17 cellular contexts compared by ENCODE assay signal in the genomic region with DNA sequence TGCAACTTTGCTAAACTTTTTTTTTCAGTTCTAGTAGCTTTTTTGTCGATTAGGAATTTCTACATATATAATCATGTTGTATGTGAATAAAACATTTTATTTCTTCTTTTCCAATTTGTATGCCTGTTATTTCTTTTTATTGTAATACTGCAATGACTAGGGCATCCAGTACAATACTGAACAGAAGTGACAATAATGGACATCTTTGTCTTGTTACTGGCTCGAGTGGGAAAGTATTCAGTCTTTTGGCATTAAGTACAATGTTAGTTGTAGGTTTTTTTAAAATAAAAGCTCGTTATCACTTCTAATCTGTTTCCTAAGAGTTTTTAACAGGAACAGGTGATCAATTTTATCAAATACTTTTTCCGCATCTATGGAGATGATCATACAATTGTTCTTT. TPM values are rescaled to one million over a fixed set of nuclear protein-coding genes. Genes with fewer than 3 reads are reported as not detected.
DNase-seq lines count a peak whose midpoint lies in the region; ATAC-seq, FAIRE-seq and TF ChIP-seq lines count a peak whose summit lies in the region.
"Had no signal": no experiment of that assay in that cellular context is flagged by ENCODE, and none has a peak within 500 bp of the region (broad histone marks: within the 10 kb centered on the region; RNA-seq: fewer than 3 reads in every experiment).

No MANE protein-coding gene starts in this region.

- no peak overlapping the region for H3K4me3 ChIP-seq in K562
- no peak overlapping the region for H3K4me3 ChIP-seq in tibial nerve
- H3K4me3 ChIP-seq: GM23248 had no signal

- H3K4me1 ChIP-seq in K562 (replicated peaks in 1 of 2; ENCODE audit: control insufficient read depth in 2 of 2, insufficient read depth in 2 of 2, low read length in 2 of 2), result no peaks in the 10 kb centered on the region
- H3K4me1 ChIP-seq in tibial nerve, result no peaks in the 10 kb centered on the region
- H3K4me1 ChIP-seq: BE2C had no signal

- no peaks in the 10 kb centered on the region for H4K20me1 ChIP-seq in K562 (replicated peaks; ENCODE audit: control insufficient read depth, insufficient read depth, low read length)

- H3K27ac ChIP-seq in K562 (ENCODE audit: extremely low read depth, low read depth, low read length) (no peak overlapping the region), tibial nerve (no peak overlapping the region)
- H3K27ac ChIP-seq: C4-2B, GM23248, HL-60 had no signal

- no TSS peak for BruUV-seq in K562 (replicated peaks; lab: Mats Ljungman, UMichigan)

- no peak overlapping the region for H3K4me2 ChIP-seq in K562 (ENCODE audit: insufficient read depth, low read length)

- H3K36me3 ChIP-seq in K562 (ENCODE audit: control insufficient read depth, insufficient read depth, low read length) (no peaks in the 10 kb centered on the region; the same call in 2 of the 3 replicates), tibial nerve (peaks cover 0 to 12% (median 0%) of the 10 kb centered on the region in 3 donors)
- H3K36me3 ChIP-seq: BE2C had no signal

- no peaks in the 10 kb centered on the region for H3K9me1 ChIP-seq in K562 (ENCODE audit: control insufficient read depth, insufficient read depth, low read length)

- CTCF ChIA-PET in K562 (lab: Yijun Ruan, JAX; ENCODE audit: low intra/inter-chr PET ratio), result no interaction called here

- POLR2A ChIA-PET in K562 (lab: Yijun Ruan, JAX), result interaction anchor here (0.9 to 1.0 kb wide), 2 partner anchors 178 to 202 kb away, joined by 3 to 4 read pairs; no protein-coding TSS in a partner anchor

- TF ChIP-seq CTCF in K562 (IDR thresholded peaks at IDR 0.05 in 2 of 3, conservative IDR thresholded peaks at IDR 0.05 in 1 of 3; ENCODE audit: insufficient read depth in 2 of 3, low read depth in 1 of 3, low read length in 3 of 3) (no peak), tibial nerve (IDR thresholded peaks at IDR 0.05) (no peak), GM10266 (IDR thresholded peaks at IDR 0.05; ENCODE audit: control insufficient read depth, insufficient read depth, low read depth, missing control alignments) (no peak)

- DNase-seq in K562 (ENCODE audit: extremely low read depth in 1 of 4, low spot score in 3 of 4) (no peak), inferior parietal cortex (ENCODE audit: extremely low spot score) (peak; percentile 59), putamen (ENCODE audit: low spot score) (peak; percentile 64), NCI-H2029 (lab: John Stamatoyannopoulos, UW) (no peak), tibial nerve (ENCODE audit: low spot score in 2 of 2) (no peak), GM10266 (ENCODE audit: extremely low spot score) (no peak)
- DNase-seq: BE2C; CD4-positive, alpha-beta memory T cell; DMS79 treated with DMSO at 0.1 percent for 48 hours; EL; GDM1; GM23248 had no signal

- H3K79me2 ChIP-seq in K562 (ENCODE audit: control insufficient read depth, insufficient read depth, low read length), result no peaks in the 10 kb centered on the region

- H3K9me3 ChIP-seq in K562 (replicated peaks; ENCODE audit: control insufficient read depth, insufficient read depth, low read depth, low read length) (no peaks in the 10 kb centered on the region), tibial nerve (peaks cover 0 to 10% (median 0%) of the 10 kb centered on the region in 4 donors)
- H3K9me3 ChIP-seq: BE2C had no signal

- TF ChIP-seq EP300 in K562 (IDR thresholded peaks at IDR 0.05; ENCODE audit: low read length), result no peak
- TF ChIP-seq EP300 in tibial nerve (IDR thresholded peaks at IDR 0.05), result no peak

- no peak overlapping the region for H3K9ac ChIP-seq in K562 (ENCODE audit: insufficient read depth in 1 of 2, low read depth in 2 of 2, low read length in 2 of 2)
- H3K9ac ChIP-seq: GM23248 had no signal

- no peak for TF ChIP-seq RAD21 in K562 (CRISPR knock-in tag; conservative IDR thresholded peaks at IDR 0.05 in 1 of 2, IDR thresholded peaks at IDR 0.05 in 1 of 2)

- no peak for FAIRE-seq in K562 (lab: Jason Lieb, UNC)
- FAIRE-seq: H54 had no signal

- no peak overlapping the region for H2AFZ ChIP-seq in K562 (ENCODE audit: low read depth, low read length)
- H2AFZ ChIP-seq: GM23248 had no signal

- intact Hi-C loops in K562 (cut with micrococcal nuclease), result no loop called here

- no peak for ATAC-seq in K562
- no peak for ATAC-seq in activated CD4-positive, CD25-positive, alpha-beta regulatory T cell treated with anti-CD3 and anti-CD28 coated beads, Interleukin-2, amount 50 U/mL, for 24 hours
- ATAC-seq: HCT116 had no signal

- no peak for TF ChIP-seq POLR2A in K562 (conservative IDR thresholded peaks at IDR 0.05)
- TF ChIP-seq POLR2A in tibial nerve (IDR thresholded peaks at IDR 0.05), result no peak

- 51% methylated on average over 4 of the region's 4 CpGs for WGBS in K562 (ENCODE audit: insufficient coverage, low coverage, missing lambda C conversion rate)
- 55 to 60% methylated on average over 4 of the region's 4 CpGs for WGBS in tibial nerve, 2 donors

- in situ Hi-C loops in K562 (cut with MboI), result no loop called here

- no peaks in the 10 kb centered on the region for H3K27me3 ChIP-seq in K562 (ENCODE audit: control insufficient read depth in 2 of 2, insufficient read depth in 2 of 2, low read length in 2 of 2)
- no peaks in the 10 kb centered on the region for H3K27me3 ChIP-seq in tibial nerve
- H3K27me3 ChIP-seq: BE2C had no signal

TF ChIP-seq in K562, 482 proteins besides CTCF, POLR2A, EP300 and RAD21:
- TF ChIP-seq TAF9B (IDR thresholded peaks at IDR 0.05; ENCODE audit: partially characterized antibody) (peak; percentile 16), ZNF212 (CRISPR knock-in tag; IDR thresholded peaks at IDR 0.05) (no peak), PBX2 (CRISPR knock-in tag; IDR thresholded peaks at IDR 0.05; ENCODE audit: low read depth) (no peak), PBX2 (tag; conservative IDR thresholded peaks at IDR 0.05; ENCODE audit: low read depth) (no peak)
TF ChIP-seq in K562: peak in this region for 1.

RNA-seq across cellular contexts. Expression of gene STPG1, which starts 9.8 kb away (rescaled TPM):
- 14.4 and 22.0 TPM in 2 replicates for total RNA-seq in K562 (2011; cell fraction: chromatin; rRNA removed; ENCODE audit: low replicate concordance)
- total RNA-seq in K562 (2011; cell fraction: nucleolus; rRNA removed), result 8.7 and 9.3 TPM in 2 replicates
- total RNA-seq in K562 (2011; cell fraction: nucleoplasm; rRNA removed), result 14.4 and 16.4 TPM in 2 replicates
- total RNA-seq in K562 (2014; rRNA removed) (6.7 and 7.6 TPM in 2 replicates), K562 (2014; rRNA removed; fragmentation: Illumina TruSeq; extraction: Trizol) (8.2 and 8.3 TPM in 2 replicates), K562 (2015; rRNA removed; fragmentation: Illumina TruSeq; extraction: Trizol) (5.1 and 5.5 TPM in 2 replicates), K562 (2021) (7.2 and 7.6 TPM in 2 replicates), tibial nerve (1 to 10 TPM; 1.5 to 5.7 (median 3.0) TPM)
- polyA plus RNA-seq in K562 (2011; rRNA removed) (7.2 and 8.4 TPM in 2 replicates), K562 (2014; fragmentation: Illumina TruSeq; extraction: Trizol) (9.0 and 10.1 TPM in 2 replicates), K562 (2014; fragmentation: Nextera tagmentation; extraction: Ambion mirVana) (10 to 100 TPM; 10.4 to 11.9 TPM), K562 (2014; rRNA removed) (5.0 and 9.4 TPM in 2 replicates)
- 4.4 and 5.4 TPM in 2 replicates for polyA plus RNA-seq in K562 (2011; cell fraction: cytosol; rRNA removed)
- polyA plus RNA-seq in K562 (2011; cell fraction: nucleus; rRNA removed), result 5.9 and 7.6 TPM in 2 replicates
- polyA plus RNA-seq in K562 (2012), result 6.0 and 8.3 TPM in 2 replicates
- 7.0 and 7.8 TPM in 2 replicates for polyA minus RNA-seq in K562 (2011; rRNA and poly(A)+ RNA removed)
- 2.1 and 3.9 TPM in 2 replicates for polyA minus RNA-seq in K562 (2011; cell fraction: cytosol; rRNA and poly(A)+ RNA removed)
- 5.4 and 7.0 TPM in 2 replicates for polyA minus RNA-seq in K562 (2011; cell fraction: nucleus; rRNA and poly(A)+ RNA removed)

RNA-seq across cellular contexts. Expression of gene NIPAL3, which starts 11.8 kb away (rescaled TPM):
- total RNA-seq in K562 (2011; cell fraction: chromatin; rRNA removed; ENCODE audit: low replicate concordance), result 55.9 and 56.4 TPM in 2 replicates
- total RNA-seq in K562 (2011; cell fraction: nucleolus; rRNA removed), result 44.2 and 44.6 TPM in 2 replicates
- total RNA-seq in K562 (2011; cell fraction: nucleoplasm; rRNA removed), result 57.1 and 68.0 TPM in 2 replicates
- 15.4 and 24.7 TPM in 2 replicates for total RNA-seq in K562 (2014; rRNA removed)
- total RNA-seq in K562 (2014; rRNA removed; fragmentation: Illumina TruSeq; extraction: Trizol), result 16.3 and 16.6 TPM in 2 replicates
- total RNA-seq in K562 (2015; rRNA removed; fragmentation: Illumina TruSeq; extraction: Trizol), result 11.3 and 11.4 TPM in 2 replicates
- 26.0 and 26.3 TPM in 2 replicates for total RNA-seq in K562 (2021)
- polyA plus RNA-seq in K562 (2011; rRNA removed), result 16.0 and 18.2 TPM in 2 replicates
- polyA plus RNA-seq in K562 (2011; cell fraction: cytosol; rRNA removed), result 18.5 and 19.9 TPM in 2 replicates
- 14.4 and 16.1 TPM in 2 replicates for polyA plus RNA-seq in K562 (2011; cell fraction: nucleus; rRNA removed)
- polyA plus RNA-seq in K562 (2012), result 16.3 and 17.9 TPM in 2 replicates
- 20.0 and 21.3 TPM in 2 replicates for polyA plus RNA-seq in K562 (2014; fragmentation: Illumina TruSeq; extraction: Trizol)
- polyA plus RNA-seq in K562 (2014; fragmentation: Nextera tagmentation; extraction: Ambion mirVana), result 10 to 100 TPM; 10.5 to 12.2 TPM
- 13.8 and 16.2 TPM in 2 replicates for polyA plus RNA-seq in K562 (2014; rRNA removed)
- 18.9 and 24.0 TPM in 2 replicates for polyA minus RNA-seq in K562 (2011; rRNA and poly(A)+ RNA removed)
- polyA minus RNA-seq in K562 (2011; cell fraction: cytosol; rRNA and poly(A)+ RNA removed), result 10.6 and 15.2 TPM in 2 replicates
- polyA minus RNA-seq in K562 (2011; cell fraction: nucleus; rRNA and poly(A)+ RNA removed), result 13.1 and 19.4 TPM in 2 replicates
- 10 to 100 TPM; 16.5 to 41.1 (median 30.1) TPM for total RNA-seq in tibial nerve

Comparison
In these comparisons a context has a peak if more than half of its experiments do, and no peak if none do; other contexts are left out.
1. DNase-seq: peak in inferior parietal cortex (single experiment) and putamen (single experiment); none in K562 (0 of 4), NCI-H2029 (single experiment), tibial nerve (0 of 2) and GM10266 (single experiment).